23 cellular contexts compared by ENCODE assay signal in genomic region chr1:232486006-232486405, GRCh38.
DNase-seq lines count a peak whose midpoint lies in the region; ATAC-seq and TF ChIP-seq lines count a peak whose summit lies in the region.
"Had no signal": no experiment of that assay in that cellular context is flagged by ENCODE, and none has a peak within 500 bp of the region (broad histone marks: within the 10 kb centered on the region; RNA-seq: fewer than 3 reads in every experiment).

No MANE protein-coding gene starts in this region.

- no peaks in the 10 kb centered on the region for H3K9me3 ChIP-seq in CD4-positive, alpha-beta T cell (ENCODE audit: control insufficient read depth, low read length)
- H3K9me3 ChIP-seq: spleen had no signal

- no peaks in the 10 kb centered on the region for H3K27me3 Mint-ChIP-seq in GM23338 (ENCODE audit: insufficient read depth, low read depth, poor library complexity)
- no peaks in the 10 kb centered on the region for H3K27me3 Mint-ChIP-seq in CD4-positive, alpha-beta T cell

- peaks cover 6% of the 10 kb centered on the region; the same call in 1 of the 2 replicates for H3K9me2 ChIP-seq in GM23338 (ENCODE audit: insufficient read depth)

- no peaks in the 10 kb centered on the region for H3K9me3 Mint-ChIP-seq in GM23338
- no peaks in the 10 kb centered on the region for H3K9me3 Mint-ChIP-seq in CD4-positive, alpha-beta T cell
- H3K9me3 Mint-ChIP-seq: activated naive CD4-positive, alpha-beta T cell treated with anti-CD3 and anti-CD28 coated beads, Interleukin-2, amount 50 U/mL, for 24 hours; activated T-cell treated with anti-CD3 and anti-CD28 coated beads, Interleukin-2, amount 50 U/mL, for 72 hours; immature natural killer cell; natural killer cell had no signal

- intact Hi-C loops in Right ventricle myocardium inferior (cut with DNase I): loop anchor here (5.0 to 10.0 kb wide), 2 partner anchors 66 to 139 kb away; no protein-coding TSS in a partner anchor
- intact Hi-C loops in cardiac septum (cut with DNase I): loop anchor here (5.0 kb wide), 1 partner anchor 141 kb away; no protein-coding TSS in a partner anchor
- intact Hi-C loops in CD4-positive, alpha-beta T cell (cut with DNase I, micrococcal nuclease): no loop called here

- POLR2A ChIA-PET in CD4-positive, alpha-beta T cell (lab: Charles Lee): no interaction called here

- no peaks in the 10 kb centered on the region for H3K79me2 ChIP-seq in GM23338 (replicated peaks; ENCODE audit: insufficient read depth)

- H3K36me3 Mint-ChIP-seq in GM23338 (ENCODE audit: low read depth): no peaks in the 10 kb centered on the region
- no peaks in the 10 kb centered on the region for H3K36me3 Mint-ChIP-seq in CD4-positive, alpha-beta T cell (ENCODE audit: low read depth)
- H3K36me3 Mint-ChIP-seq: activated naive CD4-positive, alpha-beta T cell treated with anti-CD3 and anti-CD28 coated beads, Interleukin-2, amount 50 U/mL, for 24 hours; natural killer cell had no signal

- peak; percentile 31 for ATAC-seq in Right ventricle myocardium inferior
- ATAC-seq in esophagus mucosa: peak; percentile 35
- no peak for ATAC-seq in GM23338
- no peak for ATAC-seq in CD4-positive, alpha-beta T cell (ENCODE audit: poor library complexity)
- ATAC-seq: activated CD8-positive, alpha-beta T cell treated with anti-CD3 and anti-CD28 coated beads, Interleukin-2, amount 10 ng/mL, durations not matched to agents 7 days and 5 days; HepG2; natural killer cell had no signal

- TF ChIP-seq CTCF in GM23338 (conservative IDR thresholded peaks at IDR 0.05; ENCODE audit: low read depth in 2 of 2): no peak
- TF ChIP-seq CTCF in CD4-positive, alpha-beta T cell (IDR thresholded peaks at IDR 0.05): no peak

- H3K4me3 ChIP-seq in GM23338: no peak overlapping the region
- H3K4me3 ChIP-seq: spleen had no signal

- no peaks in the 10 kb centered on the region for H3K36me3 ChIP-seq in GM23338 (ENCODE audit: insufficient read depth)

- no peak overlapping the region for H3K27ac ChIP-seq in GM23338 (ENCODE audit: low read depth)
- H3K27ac ChIP-seq in CD4-positive, alpha-beta T cell (ENCODE audit: low read depth, low read length): no peak overlapping the region

- H3K4me3 Mint-ChIP-seq in GM23338: no peak overlapping the region
- no peak overlapping the region for H3K4me3 Mint-ChIP-seq in CD4-positive, alpha-beta T cell
- H3K4me3 Mint-ChIP-seq: activated CD8-positive, alpha-beta T cell treated with anti-CD3 and anti-CD28 coated beads, Interleukin-2, amount 10 ng/mL, durations not matched to agents 7 days and 5 days; activated naive CD4-positive, alpha-beta T cell treated with anti-CD3 and anti-CD28 coated beads, Interleukin-2, amount 50 U/mL, for 24 hours; activated T-cell treated with anti-CD3 and anti-CD28 coated beads, Interleukin-2, amount 50 U/mL, for 72 hours; CD14-positive monocyte; immature natural killer cell; natural killer cell had no signal

- DNase-seq in Right ventricle myocardium inferior (ENCODE audit: missing footprints) (no peak), cardiac septum (ENCODE audit: low spot score) (no peak), kidney tubule cell (ENCODE audit: low spot score) (peak; percentile 48), SW480 (ENCODE audit: low spot score) (no peak), GM23338 (ENCODE audit: low spot score) (no peak), SK-N-DZ (ENCODE audit: low spot score) (no peak)
- DNase-seq in CD4-positive, alpha-beta T cell: no peak
- DNase-seq: activated CD8-positive, alpha-beta T cell treated with anti-CD3 and anti-CD28 coated beads, Interleukin-2, amount 10 ng/mL, durations not matched to agents 7 days and 5 days; activated T-cell treated with anti-CD3 and anti-CD28 coated beads, Interleukin-2, amount 50 U/mL, for 72 hours; cortex of kidney; head of caudate nucleus; immature natural killer cell; natural killer cell; NCI-H2029 treated with DMSO at 0.1 percent for 48 hours; NCI-H446 treated with DMSO at 0.1 percent for 48 hours; posterior cingulate gyrus; SHP77; spleen; stimulated activated CD8-positive, alpha-beta memory T cell treated with anti-CD3 and anti-CD28 coated beads, Interleukin-4, amount 100 ng/mL, for 48 hours had no signal

- CTCF ChIA-PET in CD4-positive, alpha-beta T cell (lab: Charles Lee): no interaction called here

- peaks cover 4% of the 10 kb centered on the region; the same call in 1 of the 2 replicates for H3K4me1 ChIP-seq in GM23338 (ENCODE audit: insufficient read depth)

- H4K20me1 ChIP-seq in GM23338 (replicated peaks; ENCODE audit: insufficient read depth): no peaks in the 10 kb centered on the region

- no peak overlapping the region for H3K27ac Mint-ChIP-seq in GM23338
- H3K27ac Mint-ChIP-seq in CD4-positive, alpha-beta T cell: no peak overlapping the region
- H3K27ac Mint-ChIP-seq: activated CD8-positive, alpha-beta T cell treated with anti-CD3 and anti-CD28 coated beads, Interleukin-2, amount 10 ng/mL, durations not matched to agents 7 days and 5 days; activated naive CD4-positive, alpha-beta T cell treated with anti-CD3 and anti-CD28 coated beads, Interleukin-2, amount 50 U/mL, for 24 hours; activated T-cell treated with anti-CD3 and anti-CD28 coated beads, Interleukin-2, amount 50 U/mL, for 72 hours; CD14-positive monocyte; immature natural killer cell; natural killer cell had no signal

- H3K4me1 Mint-ChIP-seq in GM23338: no peaks in the 10 kb centered on the region; the same call in 2 of the 3 replicates
- no peaks in the 10 kb centered on the region for H3K4me1 Mint-ChIP-seq in CD4-positive, alpha-beta T cell (ENCODE audit: low read depth)
- H3K4me1 Mint-ChIP-seq: activated naive CD4-positive, alpha-beta T cell treated with anti-CD3 and anti-CD28 coated beads, Interleukin-2, amount 50 U/mL, for 24 hours; CD14-positive monocyte; immature natural killer cell; natural killer cell had no signal

- no peak overlapping the region for H3K4me2 ChIP-seq in GM23338

- no peaks in the 10 kb centered on the region for H3K27me3 ChIP-seq in GM23338 (ENCODE audit: insufficient read depth)
- H3K27me3 ChIP-seq in CD4-positive, alpha-beta T cell (ENCODE audit: control insufficient read depth, insufficient read depth, low read length): no peaks in the 10 kb centered on the region
- H3K27me3 ChIP-seq: spleen had no signal

- no peak overlapping the region for H2AFZ ChIP-seq in GM23338

- H3F3A ChIP-seq in GM23338 (replicated peaks; ENCODE audit: low read depth): no peaks in the 10 kb centered on the region

TF ChIP-seq in GM23338, 12 proteins besides CTCF, POLR2A, EP300 and RAD21:
- TF ChIP-seq NANOG (IDR thresholded peaks at IDR 0.05; ENCODE audit: borderline replicate concordance): no peak
- TF ChIP-seq ZNF114 (CRISPR knock-in tag; IDR thresholded peaks at IDR 0.05): no peak
- no peak for TF ChIP-seq REST (IDR thresholded peaks at IDR 0.05; ENCODE audit: unreplicated experiment)
- no peak for TF ChIP-seq JUNB (IDR thresholded peaks at IDR 0.05; ENCODE audit: unreplicated experiment)

Comparison
In these comparisons a context has a peak if more than half of its experiments do, and no peak if none do; other contexts are left out.
1. ATAC-seq: peak in Right ventricle myocardium inferior (single experiment) and esophagus mucosa (single experiment); none in GM23338 (single experiment) and CD4-positive, alpha-beta T cell (single experiment).
2. intact Hi-C loops: an anchor here in Right ventricle myocardium inferior (5.0 to 10.0 kb wide) and cardiac septum (5.0 kb wide); none called in CD4-positive, alpha-beta T cell.